Comparison of ENCODE assay signal across 12 cellular contexts in the genomic region with DNA sequence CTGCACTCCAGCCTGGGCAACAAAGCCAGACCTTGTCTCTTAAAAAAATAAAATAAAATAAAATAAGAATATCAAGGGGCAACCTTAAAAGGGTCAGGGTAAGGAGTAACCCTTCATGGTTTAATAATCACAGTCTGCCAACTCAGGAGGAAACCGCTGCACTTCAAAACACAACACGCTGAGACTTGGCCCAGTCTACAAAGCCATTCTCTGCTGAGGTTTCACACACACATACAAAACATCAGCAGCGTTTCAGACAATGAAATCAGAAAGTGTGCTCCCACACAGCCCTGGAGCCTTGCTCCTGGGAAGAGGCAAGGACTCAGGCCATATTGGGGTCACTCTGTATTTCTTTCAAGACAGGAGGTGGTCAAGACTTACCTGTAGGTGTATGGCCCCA. TPM values are rescaled to one million over a fixed set of nuclear protein-coding genes. Genes with fewer than 3 reads are reported as not detected.
DNase-seq lines count a peak whose midpoint lies in the region; ATAC-seq and TF ChIP-seq lines count a peak whose summit lies in the region.
"Had no signal": no experiment of that assay in that cellular context is flagged by ENCODE, and none has a peak within 500 bp of the region (broad histone marks: within the 10 kb centered on the region; RNA-seq: fewer than 3 reads in every experiment).

No MANE protein-coding gene starts in this region.

- no peak overlapping the region for H3K4me2 ChIP-seq in GM23338

- H3K4me1 ChIP-seq in transverse colon (peaks cover 41 to 79% (median 65%) of the 10 kb centered on the region in 4 donors), GM23338 (ENCODE audit: insufficient read depth) (peaks cover 11% of the 10 kb centered on the region; the same call in 1 of the 2 replicates)

- TF ChIP-seq POLR2A in transverse colon (IDR thresholded peaks at IDR 0.05), result no peak

- H3K36me3 Mint-ChIP-seq in mesothelial cell of epicardium (peaks cover 43% of the 10 kb centered on the region), GM23338 (ENCODE audit: low read depth) (peaks cover 41% of the 10 kb centered on the region)
- peaks cover 29% of the 10 kb centered on the region for H3K36me3 Mint-ChIP-seq in activated CD8-positive, alpha-beta T cell treated with anti-CD3 and anti-CD28 coated beads for 36 hours (ENCODE audit: low read depth)

- WGBS in transverse colon (ENCODE audit: low coverage in 1 of 2), 2 donors, result 78 to 86% methylated on average over 2 to 3 of the region's 3 CpGs

- no peaks in the 10 kb centered on the region for H3F3A ChIP-seq in GM23338 (replicated peaks; ENCODE audit: low read depth)

- peak overlapping the region; percentile 85 for H3K27ac ChIP-seq in RWPE1
- peak overlapping the region; percentile 86 for H3K27ac ChIP-seq in cingulate gyrus (ENCODE audit: low read depth, low read length)
- H3K27ac ChIP-seq in transverse colon, result peak overlapping the region in 3 of 4 donors; percentile 52 to 92 (median 79)
- H3K27ac ChIP-seq in GM23338 (ENCODE audit: low read depth), result no peak overlapping the region
- H3K27ac ChIP-seq: neutrophil, SK-N-MC had no signal

- in situ Hi-C loops in transverse colon (cut with MboI; ENCODE audit: low pct_ligation_motif_present in 1 of 4, low pct_unique_long_range_greater_than_20kb in 1 of 4, low sequenced_read_pairs in 3 of 4), result loop anchor here in 2 of 4 donors (25.0 kb wide), 2 partner anchors 167 to 317 kb away; no protein-coding TSS in a partner anchor

- POLR2A ChIA-PET in RWPE1 (lab: Yijun Ruan, JAX; ENCODE audit: low non-redundant PET), result no interaction called here
- POLR2A ChIA-PET in activated CD8-positive, alpha-beta T cell treated with anti-CD3 and anti-CD28 coated beads for 36 hours (lab: Charles Lee), result no interaction called here

- H3K79me2 ChIP-seq in GM23338 (replicated peaks; ENCODE audit: insufficient read depth), result no peaks in the 10 kb centered on the region

- DNase-seq in RWPE1 (ENCODE audit: low spot score), result no peak
- DNase-seq in mesothelial cell of epicardium (ENCODE audit: low spot score in 2 of 2, unreplicated experiment in 2 of 2), result no peak
- DNase-seq in transverse colon, result no peak
- no peak for DNase-seq in GM23338 (ENCODE audit: low spot score)
- DNase-seq in activated CD8-positive, alpha-beta T cell treated with anti-CD3 and anti-CD28 coated beads for 36 hours, result no peak
- DNase-seq: KG1; NCI-H187; stimulated activated CD4-positive, alpha-beta T cell treated with anti-CD3 and anti-CD28 coated beads, Interleukin-4, amount 100 ng/mL, for 4 hours had no signal

- H3K9me3 ChIP-seq in transverse colon, result no peaks in the 10 kb centered on the region
- H3K9me3 ChIP-seq: neutrophil had no signal

- H3K4me1 Mint-ChIP-seq in mesothelial cell of epicardium (peaks cover 40% of the 10 kb centered on the region), GM23338 (peaks cover 23% of the 10 kb centered on the region)
- H3K4me1 Mint-ChIP-seq in activated CD8-positive, alpha-beta T cell treated with anti-CD3 and anti-CD28 coated beads for 36 hours (ENCODE audit: low read depth), result peaks cover 35% of the 10 kb centered on the region

- no peaks in the 10 kb centered on the region for H3K9me2 ChIP-seq in GM23338 (ENCODE audit: insufficient read depth)

- H3K27ac Mint-ChIP-seq in mesothelial cell of epicardium (peak overlapping the region; percentile 43), GM23338 (no peak overlapping the region)
- H3K27ac Mint-ChIP-seq in activated CD8-positive, alpha-beta T cell treated with anti-CD3 and anti-CD28 coated beads for 36 hours, result no peak overlapping the region

- CTCF ChIA-PET in RWPE1 (lab: Yijun Ruan, JAX), result interaction anchor here (1.0 kb wide), 1 partner anchor 15 kb away, joined by 3 read pairs; no protein-coding TSS in a partner anchor
- CTCF ChIA-PET in activated CD8-positive, alpha-beta T cell treated with anti-CD3 and anti-CD28 coated beads for 36 hours (lab: Charles Lee), result no interaction called here

- no peak overlapping the region for H2AFZ ChIP-seq in GM23338

- intact Hi-C loops in transverse colon (cut with DNase I; ENCODE audit: low total_unique reads), result no loop called here
- intact Hi-C loops in activated CD8-positive, alpha-beta T cell treated with anti-CD3 and anti-CD28 coated beads for 36 hours (cut with micrococcal nuclease), result no loop called here

- H3K27me3 Mint-ChIP-seq in mesothelial cell of epicardium (ENCODE audit: low read depth), result no peaks in the 10 kb centered on the region
- peaks cover 3% of the 10 kb centered on the region for H3K27me3 Mint-ChIP-seq in GM23338 (ENCODE audit: insufficient read depth, low read depth, poor library complexity)
- H3K27me3 Mint-ChIP-seq in activated CD8-positive, alpha-beta T cell treated with anti-CD3 and anti-CD28 coated beads for 36 hours, result no peaks in the 10 kb centered on the region

- H3K4me3 Mint-ChIP-seq in mesothelial cell of epicardium (no peak overlapping the region), GM23338 (no peak overlapping the region)
- no peak overlapping the region for H3K4me3 Mint-ChIP-seq in activated CD8-positive, alpha-beta T cell treated with anti-CD3 and anti-CD28 coated beads for 36 hours

- no peak overlapping the region for H3K4me3 ChIP-seq in transverse colon
- no peak overlapping the region for H3K4me3 ChIP-seq in GM23338
- H3K4me3 ChIP-seq: SK-N-MC had no signal

- peaks cover 0 to 23% (median 8%) of the 10 kb centered on the region in 4 donors for H3K36me3 ChIP-seq in transverse colon
- H3K36me3 ChIP-seq in GM23338 (ENCODE audit: insufficient read depth), result peaks cover 7% of the 10 kb centered on the region; the same call in 1 of the 2 replicates

- no peak for TF ChIP-seq EP300 in transverse colon (IDR thresholded peaks at IDR 0.05; ENCODE audit: low read depth)

- H3K27me3 ChIP-seq in transverse colon (no peaks in the 10 kb centered on the region), GM23338 (ENCODE audit: insufficient read depth) (no peaks in the 10 kb centered on the region)
- H3K27me3 ChIP-seq: neutrophil had no signal

- no peaks in the 10 kb centered on the region for H4K20me1 ChIP-seq in GM23338 (replicated peaks; ENCODE audit: insufficient read depth)

- TF ChIP-seq CTCF in RWPE1 (conservative IDR thresholded peaks at IDR 0.05; ENCODE audit: low read depth) (no peak), mesothelial cell of epicardium (IDR thresholded peaks at IDR 0.05; ENCODE audit: unreplicated experiment) (no peak), transverse colon (IDR thresholded peaks at IDR 0.05) (no peak), GM23338 (conservative IDR thresholded peaks at IDR 0.05; ENCODE audit: low read depth in 2 of 2) (no peak)
- TF ChIP-seq CTCF in activated CD8-positive, alpha-beta T cell treated with anti-CD3 and anti-CD28 coated beads for 36 hours (IDR thresholded peaks at IDR 0.05), result no peak

- peaks cover 14% of the 10 kb centered on the region for H3K9me3 Mint-ChIP-seq in mesothelial cell of epicardium
- H3K9me3 Mint-ChIP-seq in GM23338, result peaks cover 12% of the 10 kb centered on the region
- H3K9me3 Mint-ChIP-seq in activated CD8-positive, alpha-beta T cell treated with anti-CD3 and anti-CD28 coated beads for 36 hours, result peaks cover 8% of the 10 kb centered on the region

- ATAC-seq in HG02938 (IDR thresholded peaks at IDR 0.05; ENCODE audit: unreplicated experiment), result no peak
- no peak for ATAC-seq in GM23338
- ATAC-seq in activated CD8-positive, alpha-beta T cell treated with anti-CD3 and anti-CD28 coated beads for 36 hours, result no peak

TF ChIP-seq in GM23338, 12 proteins besides CTCF, POLR2A, EP300 and RAD21 (continues in another document):
- no peak for TF ChIP-seq CREB1 (CRISPR knock-in tag; IDR thresholded peaks at IDR 0.05; ENCODE audit: low read depth)

RNA-seq across cellular contexts. Expression of a gene that starts 18.3 kb away (rescaled TPM):
- total RNA-seq in mesothelial cell of epicardium (97.0 to 106 TPM (median 97.6 TPM) in 3 replicates), transverse colon (100 to 1,000 TPM; 139 to 210 (median 194) TPM)
- total RNA-seq in GM23338 (2014; rRNA removed; shearing (Covaris generic)), result 40.8 and 41.0 TPM in 2 replicates
- polyA plus RNA-seq in GM23338 (2016; fragmentation: Nextera tagmentation; extraction: Ambion mirVana), result 15.4 and 17.7 TPM in 2 replicates
- 1 to 10 TPM; 2.6 to 3.1 TPM for total RNA-seq in activated CD8-positive, alpha-beta T cell treated with anti-CD3 and anti-CD28 coated beads for 36 hours

RNA-seq across cellular contexts. Expression of a gene that starts 47.1 kb away (rescaled TPM):
- total RNA-seq in mesothelial cell of epicardium, result 62.0 to 64.5 TPM (median 64.5 TPM) in 3 replicates
- 100 to 1,000 TPM in 1 of 4 donors, 10 to 100 TPM in 2, 1 to 10 TPM in 1; 7.0 to 142 (median 29.2) TPM for total RNA-seq in transverse colon
- total RNA-seq in GM23338 (2014; rRNA removed; shearing (Covaris generic)), result 117 and 118 TPM in 2 replicates
- 86.6 and 97.8 TPM in 2 replicates for polyA plus RNA-seq in GM23338 (2016; fragmentation: Nextera tagmentation; extraction: Ambion mirVana)
- 10 to 100 TPM; 61.7 to 61.9 TPM for total RNA-seq in activated CD8-positive, alpha-beta T cell treated with anti-CD3 and anti-CD28 coated beads for 36 hours

RNA-seq across cellular contexts. Expression of a gene that starts 56.2 kb away (rescaled TPM):
- total RNA-seq in mesothelial cell of epicardium (1.2 to 2.6 TPM (median 2.3 TPM) in 3 replicates), transverse colon (1 to 10 TPM in 3 of 4 donors, under 1 TPM in 1; 0.20 to 7.8 (median 2.8) TPM)
- total RNA-seq in GM23338 (2014; rRNA removed; shearing (Covaris generic)), result 0.66 and 2.9 TPM in 2 replicates
- 2.3 and 4.4 TPM in 2 replicates for polyA plus RNA-seq in GM23338 (2016; fragmentation: Nextera tagmentation; extraction: Ambion mirVana)
- not detected for total RNA-seq in activated CD8-positive, alpha-beta T cell treated with anti-CD3 and anti-CD28 coated beads for 36 hours

Comparison
In these comparisons a context has a peak if more than half of its experiments do, and no peak if none do; other contexts are left out.
1. RNA of a gene that starts 18.3 kb away (total RNA-seq): 139 to 210 TPM in transverse colon, 97.0 to 106 TPM in mesothelial cell of epicardium and 40.8 to 41.0 TPM in GM23338; 2.6 to 3.1 TPM in activated CD8-positive, alpha-beta T cell treated with anti-CD3 and anti-CD28 coated beads for 36 hours; every median in the first group is over 10 times any median in the second.